In the genomic region with DNA sequence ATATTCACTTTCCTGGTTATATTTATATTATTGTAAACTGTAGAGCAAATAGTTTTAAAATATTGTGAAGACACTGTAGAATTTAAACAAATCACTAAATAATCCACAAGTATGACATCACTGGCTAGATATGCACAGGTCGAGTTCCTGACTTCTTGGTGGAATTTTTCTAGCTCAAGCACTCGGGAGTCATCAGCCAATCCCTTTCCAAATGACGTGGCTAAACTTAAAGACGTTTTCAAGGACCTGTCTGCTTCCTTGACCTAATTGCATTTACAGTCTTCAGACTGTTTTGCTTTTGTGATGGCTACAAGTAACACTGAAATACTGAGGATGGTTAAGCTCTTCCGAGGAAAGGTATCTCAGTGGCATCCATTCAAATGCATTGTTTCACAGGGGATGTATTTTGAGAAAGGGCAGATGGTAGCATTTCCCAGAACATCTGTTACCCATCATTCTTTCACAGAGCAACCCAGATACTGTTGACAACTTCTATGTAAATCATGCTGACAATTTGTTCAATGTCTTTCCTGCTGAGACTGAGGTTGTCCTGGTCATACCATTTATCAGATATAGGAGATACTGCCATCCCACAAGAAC, we compare ENCODE assay signal across 19 cellular contexts.
A peak's percentile ranks its signal among the peaks of the same experiment; 100 is the strongest.
DNase-seq lines count a peak whose midpoint lies in the region; ATAC-seq lines count a peak whose summit lies in the region.
"Had no signal": no experiment of that assay in that cellular context is flagged by ENCODE, and none has a peak within 500 bp of the region (broad histone marks: within the 10 kb centered on the region; RNA-seq: fewer than 3 reads in every experiment).

No MANE protein-coding gene starts in this region.

- H3K36me3 ChIP-seq in mesendoderm (ENCODE audit: control insufficient read depth, insufficient read depth, low read length), result no peaks in the 10 kb centered on the region
- no peaks in the 10 kb centered on the region for H3K36me3 ChIP-seq in effector memory CD4-positive, alpha-beta T cell (ENCODE audit: control insufficient read depth, insufficient read depth, low read length)
- H3K36me3 ChIP-seq: esophagus muscularis mucosa had no signal

- no peak overlapping the region for H3K23ac ChIP-seq in mesendoderm (ENCODE audit: low read length)

- no CpG with 5 or more reads among the region's 5 CpGs for WGBS in mesendoderm (ENCODE audit: extremely low coverage, insufficient coverage, low lambda C conversion rate)

- no peak overlapping the region for H4K5ac ChIP-seq in mesendoderm (ENCODE audit: low read length)

- no peaks in the 10 kb centered on the region for H3K79me2 ChIP-seq in mesendoderm (ENCODE audit: control insufficient read depth, insufficient read depth, low read length)

- no peaks in the 10 kb centered on the region for H3K4me1 ChIP-seq in mesendoderm (ENCODE audit: control insufficient read depth, low read depth, low read length)
- H3K4me1 ChIP-seq in effector memory CD4-positive, alpha-beta T cell (ENCODE audit: control insufficient read depth, insufficient read depth, low read length, poor library complexity, severe bottlenecking), result no peaks in the 10 kb centered on the region
- H3K4me1 ChIP-seq: esophagus muscularis mucosa, psoas muscle had no signal

- H3K56ac ChIP-seq in mesendoderm (ENCODE audit: low read length), result no peak overlapping the region

- H3K9me3 ChIP-seq in effector memory CD4-positive, alpha-beta T cell (ENCODE audit: control insufficient read depth, low read length), result no peaks in the 10 kb centered on the region
- H3K9me3 ChIP-seq: esophagus muscularis mucosa, psoas muscle had no signal

- ATAC-seq in GM19467 (IDR thresholded peaks at IDR 0.05; ENCODE audit: unreplicated experiment) (no peak), GM21619 (IDR thresholded peaks at IDR 0.05; ENCODE audit: unreplicated experiment) (no peak)
- ATAC-seq: left colon; psoas muscle; stimulated activated naive CD8-positive, alpha-beta T cell treated with anti-CD3 and anti-CD28 coated beads, Interleukin-15, amount 100 ng/mL, for 72 hours had no signal

- H3K9ac ChIP-seq in mesendoderm (ENCODE audit: low read length), result no peak overlapping the region
- H3K9ac ChIP-seq: KMS-11 had no signal

- DNase-seq in Ammon's horn (ENCODE audit: low spot score), result peak; percentile 23
- DNase-seq in NCI-H446 treated with DMSO at 0.1 percent for 48 hours (lab: John Stamatoyannopoulos, UW), result peak; percentile 26
- DNase-seq in cerebellum (ENCODE audit: low spot score), result peak; percentile 68
- DNase-seq in mesendoderm, result peak; percentile 86
- DNase-seq in effector memory CD4-positive, alpha-beta T cell, result no peak
- DNase-seq in DMS153 (lab: John Stamatoyannopoulos, UW), result no peak
- DNase-seq: activated effector memory CD4-positive, alpha-beta T cell treated with anti-CD3 and anti-CD28 coated beads, Interleukin-2, amount 50 U/mL, for 16 hours; anterior cingulate cortex; COR-L47; head of caudate nucleus; HFFc6; left colon; NCI-H1105; psoas muscle; stimulated activated naive CD8-positive, alpha-beta T cell treated with anti-CD3 and anti-CD28 coated beads, Interleukin-15, amount 100 ng/mL, for 72 hours had no signal

- H4K8ac ChIP-seq in mesendoderm (ENCODE audit: low read depth, low read length), result no peak overlapping the region

- no peak overlapping the region for H3K4me2 ChIP-seq in mesendoderm (ENCODE audit: low read length)
- H3K4me2 ChIP-seq: KMS-11 had no signal

- no peak overlapping the region for H3K4me3 ChIP-seq in mesendoderm (ENCODE audit: low read length)
- no peak overlapping the region for H3K4me3 ChIP-seq in effector memory CD4-positive, alpha-beta T cell (ENCODE audit: insufficient read depth, low read depth, low read length, poor library complexity, severe bottlenecking)
- H3K4me3 ChIP-seq: esophagus muscularis mucosa, psoas muscle had no signal

- H2BK120ac ChIP-seq in mesendoderm (ENCODE audit: low read depth, low read length), result no peak overlapping the region

- H2BK15ac ChIP-seq in mesendoderm (replicated peaks; ENCODE audit: low read depth), result no peak overlapping the region

- no peak overlapping the region for H2AK5ac ChIP-seq in mesendoderm (ENCODE audit: low read length)

- H3K27me3 ChIP-seq in mesendoderm (ENCODE audit: insufficient read depth, low read length, poor library complexity), result no peaks in the 10 kb centered on the region
- no peaks in the 10 kb centered on the region for H3K27me3 ChIP-seq in effector memory CD4-positive, alpha-beta T cell (replicated peaks; ENCODE audit: control insufficient read depth, insufficient read depth, low read length, poor library complexity, severe bottlenecking)
- H3K27me3 ChIP-seq: esophagus muscularis mucosa had no signal

- no peak overlapping the region for H3K18ac ChIP-seq in mesendoderm (ENCODE audit: low read length)

- H3K27ac ChIP-seq in mesendoderm (ENCODE audit: low read depth, low read length), result no peak overlapping the region
- H3K27ac ChIP-seq in effector memory CD4-positive, alpha-beta T cell (ENCODE audit: insufficient read depth, low read length, poor library complexity, severe bottlenecking), result no peak overlapping the region
- H3K27ac ChIP-seq: esophagus muscularis mucosa, KMS-11, psoas muscle had no signal

- no peaks in the 10 kb centered on the region for H3K79me1 ChIP-seq in mesendoderm (ENCODE audit: low read length)

- H3K4ac ChIP-seq in mesendoderm (ENCODE audit: low read depth, low read length), result no peak overlapping the region

- no peak overlapping the region for H2BK5ac ChIP-seq in mesendoderm (ENCODE audit: low read length)

Comparison
In these comparisons a context has a peak if more than half of its experiments do, and no peak if none do; other contexts are left out.
1. DNase-seq: peak in Ammon's horn (single experiment), NCI-H446 treated with DMSO at 0.1 percent for 48 hours (single experiment), cerebellum (single experiment) and mesendoderm (single experiment); none in effector memory CD4-positive, alpha-beta T cell (0 of 3) and DMS153 (single experiment).